Comparison of ENCODE assay signal across 19 cellular contexts in the genomic region with DNA sequence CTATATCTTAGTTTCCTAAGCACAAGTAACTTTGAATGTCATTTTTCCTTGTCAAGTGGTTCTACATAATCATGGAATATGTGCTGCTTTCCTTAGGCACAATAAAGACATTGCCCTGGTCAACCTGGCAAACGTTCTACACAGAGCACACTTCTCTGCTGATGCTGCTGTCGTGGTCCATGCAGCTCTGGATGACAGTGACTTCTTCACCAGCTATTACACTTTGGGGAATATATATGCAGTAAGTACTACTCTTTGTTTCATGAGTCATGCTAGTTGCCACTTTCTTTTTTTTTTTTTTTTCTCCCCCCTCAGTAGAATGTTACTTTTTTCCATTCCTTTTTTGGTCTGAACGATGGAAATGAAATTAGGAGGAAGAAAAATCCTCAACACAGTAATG. TPM values are rescaled to one million over a fixed set of nuclear protein-coding genes. Genes with fewer than 3 reads are reported as not detected.
DNase-seq lines count a peak whose midpoint lies in the region; ATAC-seq and TF ChIP-seq lines count a peak whose summit lies in the region.
"Had no signal": no experiment of that assay in that cellular context is flagged by ENCODE, and none has a peak within 500 bp of the region (broad histone marks: within the 10 kb centered on the region; RNA-seq: fewer than 3 reads in every experiment).

No MANE protein-coding gene starts in this region.

- no peak for TF ChIP-seq RAD21 in SK-N-SH (IDR thresholded peaks at IDR 0.05; ENCODE audit: low read length)

- no peaks in the 10 kb centered on the region for H3K9me3 Mint-ChIP-seq in activated naive CD4-positive, alpha-beta T cell treated with anti-CD3 and anti-CD28 coated beads, Interleukin-2, amount 50 U/mL, for 24 hours
- no peaks in the 10 kb centered on the region for H3K9me3 Mint-ChIP-seq in activated CD8-positive, alpha-beta T cell treated with anti-CD3 and anti-CD28 coated beads for 36 hours

- peaks cover 34% of the 10 kb centered on the region for H3K36me3 Mint-ChIP-seq in activated naive CD4-positive, alpha-beta T cell treated with anti-CD3 and anti-CD28 coated beads, Interleukin-2, amount 50 U/mL, for 24 hours
- peaks cover 68% of the 10 kb centered on the region for H3K36me3 Mint-ChIP-seq in activated CD8-positive, alpha-beta T cell treated with anti-CD3 and anti-CD28 coated beads for 36 hours (ENCODE audit: low read depth)

- no peak overlapping the region for H3K4me3 ChIP-seq in SK-N-SH (ENCODE audit: low read depth in 2 of 2, low read length in 1 of 2)

- WGBS in SK-N-SH (ENCODE audit: low lambda C conversion rate) = 70% methylated on average over 3 of the region's 3 CpGs

- no peak for TF ChIP-seq CTCF in SK-N-SH (IDR thresholded peaks at IDR 0.05)
- TF ChIP-seq CTCF in activated CD8-positive, alpha-beta T cell treated with anti-CD3 and anti-CD28 coated beads for 36 hours (IDR thresholded peaks at IDR 0.05) = no peak
- no peak for TF ChIP-seq CTCF in GM10248 (IDR thresholded peaks at IDR 0.05; ENCODE audit: control extremely low read depth, extremely low read depth, low read depth, missing control alignments)

- no peaks in the 10 kb centered on the region for H3K27me3 ChIP-seq in SK-N-SH (ENCODE audit: insufficient read depth)

- H2AFZ ChIP-seq in SK-N-SH (ENCODE audit: low read depth) = no peak overlapping the region

- H3K36me3 ChIP-seq in SK-N-SH (replicated peaks in 1 of 2; ENCODE audit: control insufficient read depth in 1 of 2, insufficient read depth in 2 of 2, low read length in 1 of 2) = peaks cover 70 to 87% of the 10 kb centered on the region in 2 experiments

- peak; percentile 60 for ATAC-seq in SK-N-SH treated with all-trans-retinoic acid at 6 μM for 48 hours
- ATAC-seq in activated CD8-positive, alpha-beta T cell treated with anti-CD3 and anti-CD28 coated beads for 36 hours = peak; percentile 70
- ATAC-seq in stimulated activated naive CD8-positive, alpha-beta T cell treated with anti-CD3 and anti-CD28 coated beads, Interleukin-15, Interleukin-2, amounts not matched to agents 100 U/mL and 50 U/mL, for 24 hours = peak; percentile 94
- ATAC-seq: HCT116 had no signal

- TF ChIP-seq EP300 in SK-N-SH (IDR thresholded peaks at IDR 0.05; ENCODE audit: borderline replicate concordance in 1 of 2, low read depth in 1 of 2, low read length in 1 of 2) = no peak

- POLR2A ChIA-PET in SK-N-SH (lab: Yijun Ruan, JAX) = no interaction called here
- POLR2A ChIA-PET in activated CD8-positive, alpha-beta T cell treated with anti-CD3 and anti-CD28 coated beads for 36 hours (lab: Charles Lee) = no interaction called here
- POLR2A ChIA-PET in GM10248 (lab: Yijun Ruan, JAX) = interaction anchor here (0.7 kb wide), 1 partner anchor 26 kb away, joined by 6 read pairs; no protein-coding TSS in a partner anchor

- CTCF ChIA-PET in SK-N-SH (lab: Yijun Ruan, JAX) = no interaction called here
- CTCF ChIA-PET in activated CD8-positive, alpha-beta T cell treated with anti-CD3 and anti-CD28 coated beads for 36 hours (lab: Charles Lee) = no interaction called here
- CTCF ChIA-PET in GM10248 (lab: Yijun Ruan, JAX) = interaction anchor here (1.6 kb wide), 1 partner anchor 10 kb away, joined by 4 read pairs; no protein-coding TSS in a partner anchor

- H3K9ac ChIP-seq in SK-N-SH = no peak overlapping the region

- H3F3A ChIP-seq in SK-N-SH (replicated peaks; ENCODE audit: insufficient read depth) = no peaks in the 10 kb centered on the region

- peak overlapping the region; percentile 44 for H3K4me3 Mint-ChIP-seq in activated naive CD4-positive, alpha-beta T cell treated with anti-CD3 and anti-CD28 coated beads, Interleukin-2, amount 50 U/mL, for 24 hours
- no peak overlapping the region for H3K4me3 Mint-ChIP-seq in activated CD8-positive, alpha-beta T cell treated with anti-CD3 and anti-CD28 coated beads for 36 hours
- H3K4me3 Mint-ChIP-seq: CD4-positive, alpha-beta memory T cell had no signal

- no peaks in the 10 kb centered on the region for H3K9me2 ChIP-seq in SK-N-SH

- H3K79me2 ChIP-seq in SK-N-SH (ENCODE audit: insufficient read depth) = no peaks in the 10 kb centered on the region

- H3K27me3 Mint-ChIP-seq in activated naive CD4-positive, alpha-beta T cell treated with anti-CD3 and anti-CD28 coated beads, Interleukin-2, amount 50 U/mL, for 24 hours = no peaks in the 10 kb centered on the region
- no peaks in the 10 kb centered on the region for H3K27me3 Mint-ChIP-seq in activated CD8-positive, alpha-beta T cell treated with anti-CD3 and anti-CD28 coated beads for 36 hours
- H3K27me3 Mint-ChIP-seq: CD4-positive, alpha-beta memory T cell had no signal

- H3K4me2 ChIP-seq in SK-N-SH = no peak overlapping the region

- H3K27ac ChIP-seq in SK-N-SH (ENCODE audit: low read depth in 2 of 2, low read length in 1 of 2) = no peak overlapping the region

- H3K4me1 Mint-ChIP-seq in activated naive CD4-positive, alpha-beta T cell treated with anti-CD3 and anti-CD28 coated beads, Interleukin-2, amount 50 U/mL, for 24 hours = peaks cover 39% of the 10 kb centered on the region
- peaks cover 50% of the 10 kb centered on the region for H3K4me1 Mint-ChIP-seq in activated CD8-positive, alpha-beta T cell treated with anti-CD3 and anti-CD28 coated beads for 36 hours (ENCODE audit: low read depth)

- H3K27ac Mint-ChIP-seq in activated naive CD4-positive, alpha-beta T cell treated with anti-CD3 and anti-CD28 coated beads, Interleukin-2, amount 50 U/mL, for 24 hours = peak overlapping the region; percentile 80
- H3K27ac Mint-ChIP-seq in activated CD8-positive, alpha-beta T cell treated with anti-CD3 and anti-CD28 coated beads for 36 hours = peak overlapping the region; percentile 29

- H4K20me1 ChIP-seq in SK-N-SH (ENCODE audit: insufficient read depth) = no peaks in the 10 kb centered on the region

- H3K9me3 ChIP-seq in SK-N-SH = no peaks in the 10 kb centered on the region

- DNase-seq in SK-N-SH (no peak), OCI-M1 (lab: John Stamatoyannopoulos, UW) (no peak), GM10248 (ENCODE audit: extremely low spot score) (no peak)
- DNase-seq in activated naive CD4-positive, alpha-beta T cell treated with Interleukin-2 at 50 U/mL for 16 hours = no peak
- DNase-seq in activated CD8-positive, alpha-beta T cell treated with anti-CD3 and anti-CD28 coated beads for 36 hours = peak; percentile 19
- no peak for DNase-seq in stimulated activated naive CD8-positive, alpha-beta T cell treated with anti-CD3 and anti-CD28 coated beads, Interleukin-15, Interleukin-2, amounts not matched to agents 100 U/mL and 50 U/mL, for 24 hours
- DNase-seq: 8988T; CD4-positive, alpha-beta memory T cell; DMS79; KBM-7; NCI-H1048; NCI-H1436 treated with DMSO at 0.1 percent for 48 hours; NCI-H2029 treated with DMSO at 0.1 percent for 48 hours; NCI-H2171 treated with DMSO at 0.1 percent for 48 hours; NCI-H446 treated with DMSO at 0.1 percent for 48 hours; NCI-H748 treated with DMSO at 0.1 percent for 48 hours had no signal

- intact Hi-C loops in activated CD8-positive, alpha-beta T cell treated with anti-CD3 and anti-CD28 coated beads for 36 hours (cut with micrococcal nuclease) = loop anchor here (10.0 kb wide), 1 partner anchor 82 kb away; the partner anchor contains the start of gene API5

- no peaks in the 10 kb centered on the region for H3K4me1 ChIP-seq in SK-N-SH (ENCODE audit: control insufficient read depth in 1 of 2, insufficient read depth in 2 of 2, low read depth in 1 of 2, low read length in 1 of 2)

TF ChIP-seq in SK-N-SH treated with all-trans-retinoic acid at 6 μM for 48 hours, 23 proteins besides CTCF, POLR2A, EP300 and RAD21 (continues in another document):
- TF ChIP-seq ZNF70 (CRISPR knock-in tag; IDR thresholded peaks at IDR 0.05) = no peak
- TF ChIP-seq TCF4 (CRISPR knock-in tag; IDR thresholded peaks at IDR 0.05; ENCODE audit: borderline replicate concordance) = no peak
- TF ChIP-seq CREB5 (CRISPR knock-in tag; IDR thresholded peaks at IDR 0.05; ENCODE audit: low read depth) = no peak
- no peak for TF ChIP-seq PPARA (CRISPR knock-in tag; IDR thresholded peaks at IDR 0.05; ENCODE audit: borderline replicate concordance)

TF ChIP-seq in SK-N-SH, 30 proteins besides CTCF, POLR2A, EP300 and RAD21:
- TF ChIP-seq MXI1 (IDR thresholded peaks at IDR 0.05; ENCODE audit: low read depth, low read length) (no peak), SMC3 (IDR thresholded peaks at IDR 0.05; ENCODE audit: low read depth, low read length) (no peak), SIN3A (IDR thresholded peaks at IDR 0.05; ENCODE audit: borderline replicate concordance, low read depth, low read length) (no peak), FOXM1 (IDR thresholded peaks at IDR 0.05; ENCODE audit: low read depth) (no peak), TCF12 (IDR thresholded peaks at IDR 0.05) (no peak)

RNA-seq across cellular contexts. Expression of gene TTC17, which starts 38.5 kb away (rescaled TPM):
- polyA plus RNA-seq in SK-N-SH (2012; rRNA removed) = 66.0 and 93.2 TPM in 2 replicates
- polyA plus RNA-seq in SK-N-SH (2012; cell fraction: cytosol; rRNA removed) = 43.7 and 52.2 TPM in 2 replicates
- 186 and 255 TPM in 2 replicates for polyA plus RNA-seq in SK-N-SH (2012; cell fraction: nucleus; rRNA removed)
- 10 to 100 TPM; 48.7 to 51.2 TPM for total RNA-seq in activated CD8-positive, alpha-beta T cell treated with anti-CD3 and anti-CD28 coated beads for 36 hours
